Comparison of ENCODE assay signal across 8 cellular contexts in the genomic region with DNA sequence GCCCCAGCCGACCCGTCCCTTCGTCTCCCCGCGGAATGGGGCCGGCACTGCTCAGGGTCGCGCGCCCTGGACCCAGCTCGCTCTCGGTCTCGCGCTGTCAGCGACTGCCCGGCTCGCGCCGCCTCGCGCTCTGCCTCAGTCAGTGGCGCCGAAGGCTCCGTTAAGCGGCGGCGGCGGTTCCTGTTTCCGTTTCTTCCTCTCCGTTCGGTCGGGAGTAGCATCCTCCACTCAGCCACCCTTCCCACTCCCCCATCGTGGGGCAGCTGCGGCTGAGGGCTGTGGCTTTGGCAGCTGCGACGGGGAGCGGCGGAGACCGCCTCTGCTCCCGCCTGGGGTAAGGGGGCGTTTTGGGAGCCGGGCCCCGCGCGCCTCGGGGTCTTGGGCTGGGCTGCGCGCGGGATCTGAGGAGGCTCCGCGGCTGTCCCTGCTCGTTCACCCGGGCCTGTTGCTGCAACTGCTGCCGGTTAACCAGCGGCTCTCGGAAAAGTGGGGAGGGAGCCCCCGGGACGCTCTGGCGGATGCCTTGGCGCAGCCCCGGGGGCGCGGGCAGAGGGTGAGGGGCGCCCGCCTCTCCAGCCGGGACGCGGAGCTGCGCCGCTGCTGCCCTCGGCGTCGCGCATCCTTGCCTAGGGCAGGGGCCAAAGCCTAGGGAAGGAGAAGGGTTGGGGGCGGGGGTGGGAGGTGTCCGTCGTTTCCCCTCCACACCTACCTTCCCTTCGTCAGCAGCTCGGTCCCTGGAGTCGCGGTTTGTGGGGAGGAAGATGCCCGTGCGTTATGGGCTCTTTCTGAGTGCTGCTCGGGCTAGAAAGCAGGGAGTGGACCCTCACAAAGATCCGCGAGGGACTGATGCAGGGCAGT. TPM values are rescaled to one million over a fixed set of nuclear protein-coding genes. Genes with fewer than 3 reads are reported as not detected.
A peak's percentile ranks its signal among the peaks of the same experiment; 100 is the strongest.
DNase-seq lines count a peak whose midpoint lies in the region; ATAC-seq and TF ChIP-seq lines count a peak whose summit lies in the region.

No MANE protein-coding gene starts in this region.

- H3K27ac Mint-ChIP-seq in activated CD8-positive, alpha-beta T cell treated with anti-CD3 and anti-CD28 coated beads, Interleukin-2, amount 10 ng/mL, durations not matched to agents 7 days and 5 days: peak overlapping the region; percentile 98

- no peak for TF ChIP-seq EP300 in suprapubic skin (IDR thresholded peaks at IDR 0.05)

- H3K9me3 ChIP-seq in mucosa of stomach (ENCODE audit: control insufficient read depth, low read length) (no peaks in the 10 kb centered on the region), suprapubic skin (no peaks in the 10 kb centered on the region)

- no peak for TF ChIP-seq POLR2A in suprapubic skin (IDR thresholded peaks at IDR 0.05)

- CTCF ChIA-PET in activated CD8-positive, alpha-beta T cell treated with anti-CD3 and anti-CD28 coated beads, Interleukin-2, amount 10 ng/mL, durations not matched to agents 7 days and 5 days (lab: Charles Lee): interaction anchor here (0.5 to 10.7 kb wide), 26 partner anchors 9 to 657 kb away, joined by 3 to 171 read pairs (median 4); no protein-coding TSS in a partner anchor

- peak; percentile 23 for TF ChIP-seq CTCF in AG09309 (IDR thresholded peaks at IDR 0.05; ENCODE audit: control insufficient read depth, insufficient read depth, low read depth, low read length, missing control alignments)
- TF ChIP-seq CTCF in suprapubic skin (IDR thresholded peaks at IDR 0.05): no peak

- H3K4me3 Mint-ChIP-seq in activated CD8-positive, alpha-beta T cell treated with anti-CD3 and anti-CD28 coated beads, Interleukin-2, amount 10 ng/mL, durations not matched to agents 7 days and 5 days: peak overlapping the region; percentile 100

- WGBS in suprapubic skin: 2% methylated on average over 17 of the region's 85 CpGs

- no peaks in the 10 kb centered on the region for H3K27me3 ChIP-seq in mucosa of stomach (ENCODE audit: control insufficient read depth, insufficient read depth, low read length)
- H3K27me3 ChIP-seq in suprapubic skin: no peaks in the 10 kb centered on the region

- peak overlapping the region; percentile 84 for H3K4me3 ChIP-seq in AG09309 (ENCODE audit: control insufficient read depth, low read depth, low read length)
- H3K4me3 ChIP-seq in mucosa of stomach (ENCODE audit: low read length): peak overlapping the region; percentile 81
- peak overlapping the region; percentile 77 for H3K4me3 ChIP-seq in suprapubic skin

- H3K27ac ChIP-seq in epithelial cell of prostate (peak overlapping the region; percentile 72), suprapubic skin (peak overlapping the region; percentile 94)

- H3K4me1 ChIP-seq in mucosa of stomach (ENCODE audit: control insufficient read depth, insufficient read depth, low read length) (peaks cover 7% of the 10 kb centered on the region), suprapubic skin (peaks cover 13% of the 10 kb centered on the region)

- DNase-seq in AG09309 (ENCODE audit: low read depth) (no peak), NCI-H510A treated with DMSO at 0.1 percent for 48 hours (lab: John Stamatoyannopoulos, UW) (peak; percentile 40), epithelial cell of prostate (ENCODE audit: low read depth, low spot score) (peak; percentile 29), suprapubic skin (ENCODE audit: low spot score in 2 of 2) (peak; percentile 82 to 89)
- DNase-seq in activated CD8-positive, alpha-beta T cell treated with anti-CD3 and anti-CD28 coated beads, Interleukin-2, amount 10 ng/mL, durations not matched to agents 7 days and 5 days: peak; percentile 53

- peaks cover 18% of the 10 kb centered on the region for H3K36me3 Mint-ChIP-seq in activated CD8-positive, alpha-beta T cell treated with anti-CD3 and anti-CD28 coated beads, Interleukin-2, amount 10 ng/mL, durations not matched to agents 7 days and 5 days (ENCODE audit: low read depth)

- H3K4me1 Mint-ChIP-seq in activated CD8-positive, alpha-beta T cell treated with anti-CD3 and anti-CD28 coated beads, Interleukin-2, amount 10 ng/mL, durations not matched to agents 7 days and 5 days (ENCODE audit: low read depth): peaks cover 48% of the 10 kb centered on the region

- peak overlapping the region; percentile 79 for H3K9ac ChIP-seq in mucosa of stomach (ENCODE audit: low read length)

- POLR2A ChIA-PET in activated CD8-positive, alpha-beta T cell treated with anti-CD3 and anti-CD28 coated beads, Interleukin-2, amount 10 ng/mL, durations not matched to agents 7 days and 5 days (lab: Charles Lee): interaction anchor here (0.6 to 5.7 kb wide), 21 partner anchors 76 to 1826 kb away, joined by 3 to 77 read pairs (median 3); a partner anchor contains a TSS

- no peaks in the 10 kb centered on the region for H3K9me3 Mint-ChIP-seq in activated CD8-positive, alpha-beta T cell treated with anti-CD3 and anti-CD28 coated beads, Interleukin-2, amount 10 ng/mL, durations not matched to agents 7 days and 5 days (ENCODE audit: insufficient read depth)

- ATAC-seq in GM18517 (IDR thresholded peaks at IDR 0.05; ENCODE audit: unreplicated experiment) (peak; percentile 21), HG03039 (IDR thresholded peaks at IDR 0.05; ENCODE audit: unreplicated experiment) (peak; percentile 37)
- ATAC-seq in activated CD8-positive, alpha-beta T cell treated with anti-CD3 and anti-CD28 coated beads, Interleukin-2, amount 10 ng/mL, durations not matched to agents 7 days and 5 days: peak; percentile 62

- no peaks in the 10 kb centered on the region for H3K27me3 Mint-ChIP-seq in activated CD8-positive, alpha-beta T cell treated with anti-CD3 and anti-CD28 coated beads, Interleukin-2, amount 10 ng/mL, durations not matched to agents 7 days and 5 days (ENCODE audit: low read depth)

- H3K36me3 ChIP-seq in mucosa of stomach (ENCODE audit: control insufficient read depth, insufficient read depth, low read length): no peaks in the 10 kb centered on the region
- no peaks in the 10 kb centered on the region for H3K36me3 ChIP-seq in suprapubic skin

RNA-seq across cellular contexts. Expression of a gene that starts 0.6 kb away (rescaled TPM):
- 100 to 1,000 TPM in 1 of 2 experiments, 10 to 100 TPM in 1; 99.2 to 101 TPM for total RNA-seq in activated CD8-positive, alpha-beta T cell treated with anti-CD3 and anti-CD28 coated beads, Interleukin-2, amount 10 ng/mL, durations not matched to agents 7 days and 5 days
- total RNA-seq in suprapubic skin: 10 to 100 TPM; 15.2 to 38.0 (median 20.7) TPM
